ENCODE assay signal across 15 cellular contexts in genomic region chr5:1875843-1876671, GRCh38. TPM values are rescaled to one million over a fixed set of nuclear protein-coding genes. Genes with fewer than 3 reads are reported as not detected.
DNase-seq lines count a peak whose midpoint lies in the region; ATAC-seq, FAIRE-seq and TF ChIP-seq lines count a peak whose summit lies in the region.
"Had no signal": no experiment of that assay in that cellular context is flagged by ENCODE, and none has a peak within 500 bp of the region (broad histone marks: within the 10 kb centered on the region; RNA-seq: fewer than 3 reads in every experiment).

No MANE protein-coding gene starts in this region.

- no peaks in the 10 kb centered on the region for H3K9me3 ChIP-seq in CD8-positive, alpha-beta memory T cell (ENCODE audit: low read length)
- H3K9me3 ChIP-seq in HUES64 (ENCODE audit: insufficient read depth, low read depth, low read length) (no peaks in the 10 kb centered on the region), HepG2 (ENCODE audit: low read length) (no peaks in the 10 kb centered on the region)
- H3K9me3 ChIP-seq: right lobe of liver, testis had no signal

- BruUV-seq in HepG2 (replicated peaks; lab: Mats Ljungman, UMichigan) = no TSS peak

- in situ Hi-C loops in HepG2 (cut with HindIII; ENCODE audit: extremely low pct_ligation_motif_present, low pct_unique_long_range_greater_than_20kb) = no loop called here

- peaks cover 0 to 22% (median 8%) of the 10 kb centered on the region in 3 donors for H3K4me1 Mint-ChIP-seq in CD8-positive, alpha-beta memory T cell
- peaks cover 4 to 15% of the 10 kb centered on the region in 2 donors for H3K4me1 Mint-ChIP-seq in effector memory CD8-positive, alpha-beta T cell (ENCODE audit: low read depth in 2 of 2)
- peaks cover 17% of the 10 kb centered on the region for H3K4me1 Mint-ChIP-seq in neural crest cell

- no peaks in the 10 kb centered on the region for H3K36me3 Mint-ChIP-seq in CD8-positive, alpha-beta memory T cell
- H3K36me3 Mint-ChIP-seq in effector memory CD8-positive, alpha-beta T cell (ENCODE audit: insufficient read depth) = no peaks in the 10 kb centered on the region
- no peaks in the 10 kb centered on the region for H3K36me3 Mint-ChIP-seq in neural crest cell (ENCODE audit: low read depth)

- no peaks in the 10 kb centered on the region for H3K4me1 ChIP-seq in CD8-positive, alpha-beta memory T cell (ENCODE audit: insufficient read depth, low read length)
- H3K4me1 ChIP-seq in HUES64 (ENCODE audit: insufficient read depth, low read length) (peaks cover 16% of the 10 kb centered on the region), HepG2 (ENCODE audit: insufficient read depth, low read length) (no peaks in the 10 kb centered on the region)
- H3K4me1 ChIP-seq: SJSA1, testis had no signal

- H2AFZ ChIP-seq in HepG2 (ENCODE audit: low read length) = no peak overlapping the region

- H3K4me3 Mint-ChIP-seq in CD8-positive, alpha-beta memory T cell = peak overlapping the region in 4 of 7 donors; percentile 28 to 53 (median 38)
- peak overlapping the region; percentile 30 to 56 for H3K4me3 Mint-ChIP-seq in effector memory CD8-positive, alpha-beta T cell
- peak overlapping the region; percentile 85 for H3K4me3 Mint-ChIP-seq in neural crest cell

- intact Hi-C loops in HepG2 (cut with micrococcal nuclease; ENCODE audit: unreplicated experiment) = no loop called here

- peaks cover 40 to 53% of the 10 kb centered on the region in 2 donors for H3K27me3 Mint-ChIP-seq in CD8-positive, alpha-beta memory T cell
- peaks cover 54 to 77% of the 10 kb centered on the region in 2 donors for H3K27me3 Mint-ChIP-seq in effector memory CD8-positive, alpha-beta T cell
- H3K27me3 Mint-ChIP-seq in neural crest cell (ENCODE audit: low read depth) = peaks cover 86% of the 10 kb centered on the region

- TF ChIP-seq EP300 in HepG2 (IDR thresholded peaks at IDR 0.05; ENCODE audit: low read depth in 2 of 2, low read length in 2 of 2) (no peak), HepG2 (CRISPR knock-in tag; IDR thresholded peaks at IDR 0.05; ENCODE audit: borderline replicate concordance) (no peak)

- peaks cover 0 to 2% (median 0%) of the 10 kb centered on the region in 5 donors for H3K9me3 Mint-ChIP-seq in CD8-positive, alpha-beta memory T cell
- H3K9me3 Mint-ChIP-seq in effector memory CD8-positive, alpha-beta T cell = no peaks in the 10 kb centered on the region
- no peaks in the 10 kb centered on the region for H3K9me3 Mint-ChIP-seq in neural crest cell

- no peak for ATAC-seq in effector memory CD8-positive, alpha-beta T cell (replicated peaks)
- ATAC-seq in HepG2 = no peak

- POLR2A ChIA-PET in CD8-positive, alpha-beta memory T cell (lab: Charles Lee) = no interaction called here
- POLR2A ChIA-PET in HepG2 (lab: Yijun Ruan, JAX) = no interaction called here

- no peak for TF ChIP-seq POLR2A in HepG2 (IDR thresholded peaks at IDR 0.05; ENCODE audit: insufficient read depth in 1 of 2, low read depth in 2 of 2, low read length in 2 of 2)

- no peaks in the 10 kb centered on the region for H3K79me2 ChIP-seq in HepG2 (ENCODE audit: insufficient read depth, low read length)

- no peaks in the 10 kb centered on the region for H4K20me1 ChIP-seq in HepG2 (ENCODE audit: insufficient read depth, low read length)

- no peak for DNase-seq in CD8-positive, alpha-beta memory T cell
- DNase-seq in effector memory CD8-positive, alpha-beta T cell = no peak
- no peak for DNase-seq in neural crest cell (ENCODE audit: low read depth, low spot score)
- no peak for DNase-seq in SHP77 (lab: John Stamatoyannopoulos, UW)
- no peak for DNase-seq in HepG2 (ENCODE audit: low spot score)
- DNase-seq in stimulated activated CD4-positive, alpha-beta T cell treated with anti-CD3 and anti-CD28 coated beads, Interleukin-12 subunit alpha, Interleukin-12 subunit beta, amount 100 ng/mL, for 4 hours = no peak
- DNase-seq in activated naive CD4-positive, alpha-beta T cell treated with Interleukin-2 at 50 U/mL for 16 hours = no peak
- DNase-seq: GOT3, NCI-H1417, NCI-H774, right lobe of liver, testis had no signal

- TF ChIP-seq RAD21 in HepG2 (CRISPR knock-in tag; IDR thresholded peaks at IDR 0.05) = no peak

- CTCF ChIA-PET in CD8-positive, alpha-beta memory T cell (lab: Charles Lee) = interaction anchor here (1.2 kb wide), 1 partner anchor 21 kb away, joined by 3 read pairs; no protein-coding TSS in a partner anchor
- CTCF ChIA-PET in HepG2 (lab: Yijun Ruan, JAX; ENCODE audit: low intra/inter-chr PET ratio, low total read pairs) = no interaction called here

- no peak overlapping the region for H3K9ac ChIP-seq in HUES64 (ENCODE audit: low read depth, low read length)
- H3K9ac ChIP-seq in HepG2 (ENCODE audit: insufficient read depth, low read depth, low read length) = no peak overlapping the region

- H3K27ac ChIP-seq in CD8-positive, alpha-beta memory T cell (ENCODE audit: low read depth, low read length) = no peak overlapping the region
- no peak overlapping the region for H3K27ac ChIP-seq in HUES64 (ENCODE audit: low read depth, low read length)
- H3K27ac ChIP-seq in HepG2 (ENCODE audit: extremely low read length, insufficient read depth, low read length) = no peak overlapping the region
- H3K27ac ChIP-seq: epithelial cell of prostate, right lobe of liver, SJSA1, testis had no signal

- H3K27me3 ChIP-seq in CD8-positive, alpha-beta memory T cell (ENCODE audit: insufficient read depth, low read length, poor library complexity, severe bottlenecking) = peaks cover 10% of the 10 kb centered on the region
- H3K27me3 ChIP-seq in HUES64 (ENCODE audit: insufficient read depth, low read length) (peaks cover 98% of the 10 kb centered on the region), HepG2 (ENCODE audit: control insufficient read depth in 1 of 2, insufficient read depth in 2 of 2, low read length in 2 of 2) (peaks cover 6 to 60% of the 10 kb centered on the region in 2 experiments; a peak in 4 of 5 replicates)
- H3K27me3 ChIP-seq: SJSA1, testis had no signal

- H3K27ac Mint-ChIP-seq in CD8-positive, alpha-beta memory T cell = no peak overlapping the region
- H3K27ac Mint-ChIP-seq in effector memory CD8-positive, alpha-beta T cell = no peak overlapping the region
- no peak overlapping the region for H3K27ac Mint-ChIP-seq in neural crest cell (ENCODE audit: unreplicated experiment)

- FAIRE-seq in HepG2 (lab: Jason Lieb, UNC) = no peak

- 2% methylated on average over 62 of the region's 62 CpGs for WGBS in HUES64
- WGBS in HepG2 (ENCODE audit: low lambda C conversion rate) = 50% methylated on average over 31 of the region's 62 CpGs

- no peak for TF ChIP-seq CTCF in neural crest cell (conservative IDR thresholded peaks at IDR 0.05)
- TF ChIP-seq CTCF in HepG2 (CRISPR knock-in tag; IDR thresholded peaks at IDR 0.05) = no peak

- H3K36me3 ChIP-seq in CD8-positive, alpha-beta memory T cell (ENCODE audit: insufficient read depth, low read length) = no peaks in the 10 kb centered on the region
- H3K36me3 ChIP-seq in HUES64 (ENCODE audit: insufficient read depth, low read length) (no peaks in the 10 kb centered on the region), HepG2 (replicated peaks in 1 of 2; ENCODE audit: control insufficient read depth in 1 of 2, insufficient read depth in 2 of 2, low read length in 2 of 2) (no peaks in the 10 kb centered on the region)
- H3K36me3 ChIP-seq: right lobe of liver, SJSA1 had no signal

- H3K4me2 ChIP-seq in HepG2 (ENCODE audit: low read depth, low read length) = no peak overlapping the region

- H3K4me3 ChIP-seq in CD8-positive, alpha-beta memory T cell (ENCODE audit: low read length) = no peak overlapping the region
- H3K4me3 ChIP-seq in HUES64 (ENCODE audit: low read length) = peak overlapping the region; percentile 39
- H3K4me3 ChIP-seq in HepG2 (replicated peaks in 1 of 3; ENCODE audit: insufficient read depth in 1 of 3, low read depth in 2 of 3, low read length in 3 of 3) = no peak overlapping the region
- H3K4me3 ChIP-seq: right lobe of liver, SJSA1 had no signal

TF ChIP-seq in HepG2, 621 proteins besides CTCF, POLR2A, EP300 and RAD21 (continues in another document):
- no peak for TF ChIP-seq ZNF282 (IDR thresholded peaks at IDR 0.05; ENCODE audit: partially characterized antibody)

RNA-seq across cellular contexts. Expression of gene IRX4, which starts 6.7 kb away (rescaled TPM):
- not detected for total RNA-seq in CD8-positive, alpha-beta memory T cell
- polyA plus RNA-seq in CD8-positive, alpha-beta memory T cell = not detected
- 0.75 TPM for polyA plus RNA-seq in HUES64 (2013, experiment 1 of 2)
- 0.32 TPM for polyA plus RNA-seq in HUES64 (2013, experiment 2 of 2)
- 0.28 and 0.77 TPM in 2 replicates for total RNA-seq in neural crest cell
- total RNA-seq in HepG2 (2016; rRNA removed; fragmentation: Illumina TruSeq; extraction: Trizol) = not detected in 2 replicates
- total RNA-seq in HepG2 (2016; cell fraction: cytosol; rRNA removed; fragmentation: Illumina TruSeq; extraction: Trizol; ENCODE audit: low read depth) = not detected in 2 replicates
- total RNA-seq in HepG2 (2016; cell fraction: insoluble cytoplasmic fraction; rRNA removed; fragmentation: Illumina TruSeq; extraction: Trizol) = not detected in 2 replicates
- total RNA-seq in HepG2 (2016; cell fraction: membrane; rRNA removed; fragmentation: Illumina TruSeq; extraction: Trizol) = not detected in 2 replicates
- total RNA-seq in HepG2 (2016; cell fraction: nucleus; rRNA removed; fragmentation: Illumina TruSeq; extraction: Trizol) = not detected in 2 replicates
- polyA plus RNA-seq in HepG2 (2011; rRNA removed) = not detected in 2 replicates
- not detected in 2 replicates for polyA plus RNA-seq in HepG2 (2011; cell fraction: cytosol; rRNA removed)
- not detected in 2 replicates for polyA plus RNA-seq in HepG2 (2011; cell fraction: nucleus; rRNA removed)
- not detected in 2 replicates for polyA plus RNA-seq in HepG2 (2012)
- not detected in 2 replicates for polyA plus RNA-seq in HepG2 (2016; cell fraction: cytosol; fragmentation: Illumina TruSeq; extraction: Trizol; ENCODE audit: low read depth)
- not detected in 2 replicates for polyA plus RNA-seq in HepG2 (2016; cell fraction: insoluble cytoplasmic fraction; fragmentation: Illumina TruSeq; extraction: Trizol; ENCODE audit: low read depth)
- not detected in 2 replicates for polyA plus RNA-seq in HepG2 (2016; cell fraction: membrane; fragmentation: Illumina TruSeq; extraction: Trizol; ENCODE audit: low read depth)
- polyA plus RNA-seq in HepG2 (2016; cell fraction: nucleus; fragmentation: Illumina TruSeq; extraction: Trizol; ENCODE audit: insufficient read depth, low read depth) = not detected in 2 replicates
- polyA minus RNA-seq in HepG2 (2011; rRNA and poly(A)+ RNA removed; ENCODE audit: low replicate concordance) = 0.09 TPM in 1 of 2 replicates, not detected in the other
- polyA minus RNA-seq in HepG2 (2011; cell fraction: cytosol; rRNA and poly(A)+ RNA removed) = not detected in 2 replicates
- not detected in 2 replicates for polyA minus RNA-seq in HepG2 (2011; cell fraction: nucleus; rRNA and poly(A)+ RNA removed)
- total RNA-seq: right lobe of liver, SJSA1 had no signal
